Comparison of ENCODE assay signal across 35 cellular contexts in the genomic region with DNA sequence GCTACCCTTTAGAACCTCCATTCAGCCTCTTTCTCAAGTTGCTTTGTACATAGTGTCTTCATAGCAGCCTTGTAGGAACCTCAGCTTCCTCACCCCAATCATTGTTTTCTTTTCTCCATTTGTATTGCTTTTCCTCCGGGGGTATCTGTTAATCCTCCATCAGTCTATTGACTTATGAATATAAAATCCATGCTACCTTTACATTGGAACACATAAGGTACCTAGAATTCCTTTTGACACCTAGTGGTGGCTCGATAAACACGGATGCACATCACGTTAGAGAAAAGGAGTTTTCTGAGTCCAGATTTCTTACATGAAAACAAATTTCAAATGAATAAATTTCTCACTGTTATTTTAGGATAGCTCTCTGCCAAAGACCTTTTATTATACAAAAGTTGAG. TPM values are rescaled to one million over a fixed set of nuclear protein-coding genes. Genes with fewer than 3 reads are reported as not detected.
"Had no signal": no experiment of that assay in that cellular context is flagged by ENCODE, and none has a peak within 500 bp of the region (broad histone marks: within the 10 kb centered on the region; RNA-seq: fewer than 3 reads in every experiment).

No MANE protein-coding gene starts in this region.

- H3K27ac ChIP-seq: colonic mucosa, heart left ventricle, parathyroid adenoma, psoas muscle, upper lobe of left lung, vagina had no signal

- H2AFZ ChIP-seq: parathyroid adenoma had no signal

- FAIRE-seq: bronchial epithelial cell, endothelial cell of umbilical vein, kidney had no signal

- DNase-seq: activated B cell treated with CpG ODN at 0.5 μM for 24 hours; activated CD4-positive, alpha-beta T cell treated with anti-CD3 and anti-CD28 coated beads, Interleukin-2, amount 50 U/mL, for 1 hour; activated CD8-positive, alpha-beta T cell treated with anti-CD3 and anti-CD28 coated beads for 36 hours; activated naive CD8-positive, alpha-beta T cell treated with anti-CD3 and anti-CD28 coated beads, Interleukin-2, amount 50 U/mL, for 24 hours; activated T-cell treated with anti-CD3 and anti-CD28 coated beads, Interleukin-2, amount 50 U/mL, for 48 hours; amygdala; colonic mucosa; effector memory CD4-positive, alpha-beta T cell; foreskin fibroblast; heart left ventricle; hypothalamus; immature natural killer cell; kidney; left colon; mammary epithelial cell; midbrain; naive thymus-derived CD4-positive, alpha-beta T cell; occipital lobe; psoas muscle; stimulated activated CD4-positive, alpha-beta T cell treated with anti-CD3 and anti-CD28 coated beads, Interleukin-1b, Interleukin-23, amount 100 ng/mL, for 48 hours; stimulated activated CD4-positive, alpha-beta T cell treated with anti-CD3 and anti-CD28 coated beads, Interleukin-4, amount 100 ng/mL, for 4 hours; stimulated activated CD8-positive, alpha-beta memory T cell treated with anti-CD3 and anti-CD28 coated beads, Interleukin-4, amount 100 ng/mL, for 48 hours; stimulated activated naive CD8-positive, alpha-beta T cell treated with anti-CD3 and anti-CD28 coated beads, Interleukin-15, amount 100 ng/mL, for 72 hours; substantia nigra; upper lobe of left lung had no signal

- H3K27me3 ChIP-seq: colonic mucosa, heart left ventricle, upper lobe of left lung, vagina had no signal

- H3K4me3 Mint-ChIP-seq: activated B cell treated with CpG ODN at 0.5 μM for 24 hours; activated CD8-positive, alpha-beta T cell treated with anti-CD3 and anti-CD28 coated beads for 36 hours; activated naive CD4-positive, alpha-beta T cell treated with anti-CD3 and anti-CD28 coated beads, Interleukin-2, amount 50 U/mL, for 24 hours; activated naive CD8-positive, alpha-beta T cell treated with anti-CD3 and anti-CD28 coated beads, Interleukin-2, amount 50 U/mL, for 24 hours; central memory CD8-positive, alpha-beta T cell; immature natural killer cell; naive thymus-derived CD4-positive, alpha-beta T cell; stimulated activated memory B cell treated with anti-CD40 and anti-IgM and Interleukin-4, amounts not matched to agents 10 μg/mL and 1 μg/mL and 100 μg/mL, for 72 hours; stimulated activated naive CD8-positive, alpha-beta T cell treated with anti-CD3 and anti-CD28 coated beads, Interleukin-15, amount 100 ng/mL, for 72 hours; T-helper 2 cell treated with Interferon-gamma antibody and Interleukin-4, amounts not matched to agents 5 μg/mL and 100 μg/mL, for 36 hours had no signal

- H3K4me1 ChIP-seq: parathyroid adenoma, psoas muscle had no signal

- H3K4me1 Mint-ChIP-seq: central memory CD8-positive, alpha-beta T cell had no signal

- H3K9me3 ChIP-seq: colonic mucosa, heart left ventricle, psoas muscle, upper lobe of left lung, vagina had no signal

- H3K9ac ChIP-seq: parathyroid adenoma had no signal

- H3K9me3 Mint-ChIP-seq: activated B cell treated with CpG ODN at 0.5 μM for 24 hours; activated CD8-positive, alpha-beta T cell treated with anti-CD3 and anti-CD28 coated beads for 36 hours; activated naive CD4-positive, alpha-beta T cell treated with anti-CD3 and anti-CD28 coated beads, Interleukin-2, amount 50 U/mL, for 24 hours; activated naive CD8-positive, alpha-beta T cell treated with anti-CD3 and anti-CD28 coated beads, Interleukin-2, amount 50 U/mL, for 24 hours; activated T-helper 2 cell treated with anti-CD3 and anti-CD28 coated beads, Interferon-gamma antibody, Interleukin-2, Interleukin-4, amounts not matched to agents 10 μg/mL and 5 μg/mL and 100 μg/mL, durations not matched to agents 14 hours and 24 hours and 36 hours; central memory CD8-positive, alpha-beta T cell; immature natural killer cell; naive thymus-derived CD4-positive, alpha-beta T cell; stimulated activated memory B cell treated with anti-CD40 and anti-IgM and Interleukin-4, amounts not matched to agents 10 μg/mL and 1 μg/mL and 100 μg/mL, for 72 hours; stimulated activated naive CD8-positive, alpha-beta T cell treated with anti-CD3 and anti-CD28 coated beads, Interleukin-15, amount 100 ng/mL, for 72 hours; T-helper 2 cell treated with Interferon-gamma antibody and Interleukin-4, amounts not matched to agents 5 μg/mL and 100 μg/mL, for 36 hours had no signal

- H3K79me2 ChIP-seq: parathyroid adenoma had no signal

- ATAC-seq: activated CD8-positive, alpha-beta T cell treated with anti-CD3 and anti-CD28 coated beads for 36 hours; activated naive CD8-positive, alpha-beta T cell treated with anti-CD3 and anti-CD28 coated beads, Interleukin-2, amount 50 U/mL, for 24 hours; heart left ventricle; left colon; naive thymus-derived CD4-positive, alpha-beta T cell; psoas muscle; stimulated activated memory B cell treated with anti-CD40 and anti-IgM and Interleukin-4, amounts not matched to agents 10 μg/mL and 1 μg/mL and 100 μg/mL, for 72 hours; stimulated activated naive CD8-positive, alpha-beta T cell treated with anti-CD3 and anti-CD28 coated beads, Interleukin-15, amount 100 ng/mL, for 72 hours had no signal

- H3K27ac Mint-ChIP-seq: activated B cell treated with CpG ODN at 0.5 μM for 24 hours; activated CD8-positive, alpha-beta T cell treated with anti-CD3 and anti-CD28 coated beads for 36 hours; activated naive CD4-positive, alpha-beta T cell treated with anti-CD3 and anti-CD28 coated beads, Interleukin-2, amount 50 U/mL, for 24 hours; activated naive CD8-positive, alpha-beta T cell treated with anti-CD3 and anti-CD28 coated beads, Interleukin-2, amount 50 U/mL, for 24 hours; activated T-helper 2 cell treated with anti-CD3 and anti-CD28 coated beads, Interferon-gamma antibody, Interleukin-2, Interleukin-4, amounts not matched to agents 10 μg/mL and 5 μg/mL and 100 μg/mL, durations not matched to agents 14 hours and 24 hours and 36 hours; immature natural killer cell; naive thymus-derived CD4-positive, alpha-beta T cell; stimulated activated memory B cell treated with anti-CD40 and anti-IgM and Interleukin-4, amounts not matched to agents 10 μg/mL and 1 μg/mL and 100 μg/mL, for 72 hours; T-helper 2 cell treated with Interferon-gamma antibody and Interleukin-4, amounts not matched to agents 5 μg/mL and 100 μg/mL, for 36 hours had no signal

- H3K36me3 Mint-ChIP-seq: immature natural killer cell; naive thymus-derived CD4-positive, alpha-beta T cell; stimulated activated memory B cell treated with anti-CD40 and anti-IgM and Interleukin-4, amounts not matched to agents 10 μg/mL and 1 μg/mL and 100 μg/mL, for 72 hours had no signal

- H3K36me3 ChIP-seq: colonic mucosa, heart left ventricle, upper lobe of left lung, vagina had no signal

- H3K4me3 ChIP-seq: colonic mucosa, heart left ventricle, psoas muscle, smooth muscle cell, upper lobe of left lung, vagina had no signal

- H3K4me2 ChIP-seq: smooth muscle cell had no signal

RNA-seq across cellular contexts. Expression of gene EDN1, which starts 6.3 kb away (rescaled TPM):
- polyA plus RNA-seq: immature natural killer cell had no signal
